1 cellular context compared by ENCODE assay signal in genomic region chr22:31079095-31079642, GRCh38.
TF ChIP-seq lines count a peak whose summit lies in the region.

No MANE protein-coding gene starts in this region.

TF ChIP-seq in HepG2, 621 proteins besides CTCF, POLR2A, EP300 and RAD21 (continued from another document):
- TF ChIP-seq TFDP2 (CRISPR knock-in tag; IDR thresholded peaks at IDR 0.05) = no peak
- TF ChIP-seq ZNF574 (CRISPR knock-in tag; IDR thresholded peaks at IDR 0.05) = peak; percentile 23; the same call in 1 of the 2 replicates
- no peak for TF ChIP-seq MXD3 (CRISPR knock-in tag; IDR thresholded peaks at IDR 0.05)
- no peak for TF ChIP-seq JDP2 (CRISPR knock-in tag; IDR thresholded peaks at IDR 0.05; ENCODE audit: borderline replicate concordance)
- no peak for TF ChIP-seq SRF (IDR thresholded peaks at IDR 0.05; ENCODE audit: low read depth, low read length)
- 0 out of 2 replicates have a peak, but pooled peaks have one; percentile 63 for TF ChIP-seq ZSCAN21 (CRISPR knock-in tag; IDR thresholded peaks at IDR 0.05; ENCODE audit: borderline replicate concordance)
- TF ChIP-seq ASH2L (IDR thresholded peaks at IDR 0.05; ENCODE audit: insufficient read length, low read depth, low read length) = peak; percentile 35
- TF ChIP-seq BCL3 (CRISPR knock-in tag; IDR thresholded peaks at IDR 0.05) = no peak
- no peak for TF ChIP-seq ZNF749 (CRISPR knock-in tag; IDR thresholded peaks at IDR 0.05; ENCODE audit: borderline replicate concordance)
- TF ChIP-seq ZNF850 (CRISPR knock-in tag; conservative IDR thresholded peaks at IDR 0.05) = no peak
- TF ChIP-seq TOE1 (CRISPR knock-in tag; IDR thresholded peaks at IDR 0.05) = no peak
- TF ChIP-seq ZNF772 (CRISPR knock-in tag; IDR thresholded peaks at IDR 0.05) = peak; percentile 50; the same call in 1 of the 2 replicates
- TF ChIP-seq DPF2 (CRISPR knock-in tag; IDR thresholded peaks at IDR 0.05; ENCODE audit: borderline replicate concordance, low read depth) = peak; percentile 77; the same call in 1 of the 2 replicates
- TF ChIP-seq AGO1 (IDR thresholded peaks at IDR 0.05; ENCODE audit: low read depth, low read length, poor library complexity, severe bottlenecking) = no peak
- TF ChIP-seq KDM1A (CRISPR knock-in tag; IDR thresholded peaks at IDR 0.05) = no peak
- TF ChIP-seq ZBTB42 (CRISPR knock-in tag; IDR thresholded peaks at IDR 0.05) = no peak
- no peak for TF ChIP-seq SMC3 (IDR thresholded peaks at IDR 0.05; ENCODE audit: low read length)
- TF ChIP-seq HNF1A (IDR thresholded peaks at IDR 0.05; ENCODE audit: low read depth) = no peak
- no peak for TF ChIP-seq HNF1A (CRISPR knock-in tag; IDR thresholded peaks at IDR 0.05; ENCODE audit: borderline replicate concordance)
- TF ChIP-seq ZNF766 (CRISPR knock-in tag; IDR thresholded peaks at IDR 0.05; ENCODE audit: borderline replicate concordance) = no peak
- peak; percentile 93 for TF ChIP-seq TARDBP (CRISPR knock-in tag; IDR thresholded peaks at IDR 0.05)
- TF ChIP-seq ZNF609 (CRISPR knock-in tag; IDR thresholded peaks at IDR 0.05; ENCODE audit: borderline replicate concordance) = no peak; the same call in 1 of the 2 replicates
- TF ChIP-seq TBL1XR1 (IDR thresholded peaks at IDR 0.05; ENCODE audit: borderline replicate concordance, low read length, partially characterized antibody) = no peak
- TF ChIP-seq PTBP1 (IDR thresholded peaks at IDR 0.05; ENCODE audit: low read depth, low read length, poor library complexity, severe bottlenecking) = no peak
- 0 out of 2 replicates have a peak, but pooled peaks have one; percentile 47 for TF ChIP-seq ZNF276 (CRISPR knock-in tag; IDR thresholded peaks at IDR 0.05; ENCODE audit: low read depth)
- no peak for TF ChIP-seq ZNF124 (CRISPR knock-in tag; IDR thresholded peaks at IDR 0.05)
- TF ChIP-seq ZNF558 (CRISPR knock-in tag; IDR thresholded peaks at IDR 0.05; ENCODE audit: borderline replicate concordance) = no peak
- TF ChIP-seq KDM2A (CRISPR knock-in tag; IDR thresholded peaks at IDR 0.05; ENCODE audit: borderline replicate concordance, low read depth) = peak; percentile 61
- no peak for TF ChIP-seq HDAC6 (IDR thresholded peaks at IDR 0.05; ENCODE audit: low read depth, low read length)
- TF ChIP-seq KMT2B (CRISPR knock-in tag; IDR thresholded peaks at IDR 0.05) = no peak
TF ChIP-seq in HepG2: peak in this region for 164.
